In the genomic region with DNA sequence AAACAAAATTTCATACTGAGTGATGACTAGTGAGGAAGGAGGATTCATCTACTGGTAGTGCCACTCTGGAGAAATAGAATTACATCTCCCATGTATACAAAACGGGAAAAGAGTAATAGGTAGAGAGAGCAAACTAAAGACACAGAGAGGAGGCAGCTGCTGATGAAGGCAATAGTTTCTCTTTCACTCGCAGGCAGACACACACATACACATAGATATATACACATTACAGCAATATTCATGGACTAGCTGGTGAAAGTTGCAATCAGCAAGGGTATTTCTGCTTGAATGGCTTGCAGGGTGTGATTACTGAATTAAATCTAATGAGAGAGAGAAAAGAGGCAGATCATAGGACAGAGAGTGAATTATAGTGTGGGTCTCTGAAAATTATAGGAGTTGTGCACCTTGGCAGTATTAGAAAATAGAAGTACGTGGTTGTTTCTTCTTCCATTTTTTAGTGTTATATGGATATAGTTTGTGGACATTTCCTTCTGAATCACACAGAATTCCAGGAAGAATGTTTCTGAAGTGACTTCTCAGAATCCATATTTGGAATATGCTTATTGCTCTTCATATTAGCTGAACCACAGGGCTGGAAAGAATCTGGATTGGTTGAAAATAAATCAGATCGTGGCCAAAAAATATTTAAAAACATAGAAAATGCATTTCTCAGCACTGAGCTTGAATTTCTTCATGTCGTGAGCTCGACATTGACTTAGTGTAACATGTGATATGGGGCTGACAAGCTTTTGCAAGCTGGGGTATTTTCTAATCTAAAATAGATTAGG, we compare ENCODE assay signal across 18 cellular contexts.
"Had no signal": no experiment of that assay in that cellular context is flagged by ENCODE, and none has a peak within 500 bp of the region (broad histone marks: within the 10 kb centered on the region; RNA-seq: fewer than 3 reads in every experiment).

No MANE protein-coding gene starts in this region.

- H3K27ac ChIP-seq: brain microvascular endothelial cell, foreskin keratinocyte, upper lobe of left lung had no signal

- H3K27me3 Mint-ChIP-seq: activated B cell treated with CpG ODN at 0.5 μM for 24 hours; activated CD4-positive, alpha-beta T cell treated with anti-CD3 and anti-CD28 coated beads, Interleukin-2, amount 10 ng/mL, durations not matched to agents 7 days and 5 days; activated naive CD4-positive, alpha-beta T cell treated with anti-CD3 and anti-CD28 coated beads, Interleukin-2, amount 50 U/mL, for 24 hours; activated T-cell treated with anti-CD3 and anti-CD28 coated beads, Interleukin-2, amount 50 U/mL, for 24 hours; T-helper 17 cell had no signal

- H3K27ac Mint-ChIP-seq: activated B cell treated with CpG ODN at 0.5 μM for 24 hours; activated CD4-positive, alpha-beta T cell treated with anti-CD3 and anti-CD28 coated beads, Interleukin-2, amount 10 ng/mL, durations not matched to agents 7 days and 5 days; activated naive CD4-positive, alpha-beta T cell treated with anti-CD3 and anti-CD28 coated beads, Interleukin-2, amount 50 U/mL, for 24 hours; activated T-cell treated with anti-CD3 and anti-CD28 coated beads, Interleukin-2, amount 50 U/mL, for 24 hours; memory B cell; natural killer cell; T-helper 17 cell had no signal

- H3K4me3 ChIP-seq: upper lobe of left lung had no signal

- H3K36me3 Mint-ChIP-seq: activated naive CD4-positive, alpha-beta T cell treated with anti-CD3 and anti-CD28 coated beads, Interleukin-2, amount 50 U/mL, for 24 hours; memory B cell; natural killer cell had no signal

- H3K27me3 ChIP-seq: brain microvascular endothelial cell, foreskin keratinocyte, upper lobe of left lung had no signal

- H3K9me3 Mint-ChIP-seq: activated B cell treated with CpG ODN at 0.5 μM for 24 hours; activated CD4-positive, alpha-beta T cell treated with anti-CD3 and anti-CD28 coated beads, Interleukin-2, amount 10 ng/mL, durations not matched to agents 7 days and 5 days; memory B cell had no signal

- H3K4me3 Mint-ChIP-seq: activated B cell treated with CpG ODN at 0.5 μM for 24 hours; activated CD4-positive, alpha-beta T cell treated with anti-CD3 and anti-CD28 coated beads, Interleukin-2, amount 10 ng/mL, durations not matched to agents 7 days and 5 days; activated naive CD4-positive, alpha-beta T cell treated with anti-CD3 and anti-CD28 coated beads, Interleukin-2, amount 50 U/mL, for 24 hours; activated T-cell treated with anti-CD3 and anti-CD28 coated beads, Interleukin-2, amount 50 U/mL, for 24 hours; memory B cell; natural killer cell; T-helper 17 cell had no signal

- DNase-seq: activated B cell treated with CpG ODN at 0.5 μM for 24 hours; activated CD4-positive, alpha-beta T cell treated with anti-CD3 and anti-CD28 coated beads, Interleukin-2, amount 10 ng/mL, durations not matched to agents 7 days and 5 days; activated effector memory CD4-positive, alpha-beta T cell treated with Interleukin-2 at 50 U/mL for 16 hours; activated T-cell treated with anti-CD3 and anti-CD28 coated beads, Interleukin-2, amount 50 U/mL, for 24 hours; amygdala; brain microvascular endothelial cell; dermis blood vessel endothelial cell; foreskin keratinocyte; head of caudate nucleus; islet precursor cell; natural killer cell; occipital lobe; stimulated activated CD4-positive, alpha-beta T cell treated with anti-CD3 and anti-CD28 coated beads, Interleukin-2, amount 100 ng/mL, for 48 hours; stimulated activated naive CD8-positive, alpha-beta T cell treated with anti-CD3 and anti-CD28 coated beads, Interleukin-15, Interleukin-2, amounts not matched to agents 100 U/mL and 50 U/mL, for 24 hours; T-helper 17 cell; upper lobe of left lung had no signal

- H3K4me1 Mint-ChIP-seq: activated B cell treated with CpG ODN at 0.5 μM for 24 hours; activated CD4-positive, alpha-beta T cell treated with anti-CD3 and anti-CD28 coated beads, Interleukin-2, amount 10 ng/mL, durations not matched to agents 7 days and 5 days; activated naive CD4-positive, alpha-beta T cell treated with anti-CD3 and anti-CD28 coated beads, Interleukin-2, amount 50 U/mL, for 24 hours; memory B cell; natural killer cell; T-helper 17 cell had no signal
